In the genomic region with DNA sequence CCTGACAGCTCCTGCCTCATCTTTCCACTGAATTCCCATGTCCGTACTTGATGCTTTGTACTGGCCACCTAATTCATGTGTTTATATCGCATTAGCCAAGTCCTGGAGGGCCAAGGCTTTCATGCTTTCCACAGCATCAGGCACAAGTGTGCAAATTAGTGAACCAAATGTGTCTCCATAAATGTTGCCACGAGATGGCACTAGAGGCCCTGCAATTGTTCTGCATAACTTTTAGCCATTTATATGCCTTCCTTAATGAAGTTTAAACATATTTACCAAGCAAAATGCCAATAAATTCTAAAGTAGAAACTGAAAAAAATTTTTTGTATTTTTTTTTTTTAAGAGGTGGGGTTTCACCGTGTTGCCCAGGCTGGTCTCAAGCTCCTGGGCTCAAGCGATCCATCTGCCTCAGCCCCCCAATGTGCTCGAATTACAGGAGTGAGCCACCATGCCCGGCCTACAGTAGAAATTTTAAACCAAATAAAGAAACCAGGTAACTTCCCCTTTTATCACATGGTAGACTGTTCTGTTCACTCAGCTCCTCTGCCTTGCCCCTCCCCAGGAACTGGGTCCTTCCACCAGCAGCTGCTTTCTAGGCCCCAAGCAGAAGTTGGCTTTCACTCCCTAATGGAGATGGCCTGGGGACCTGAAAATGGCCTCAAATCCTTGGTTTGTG, we compare ENCODE assay signal across 7 cellular contexts. TPM values are rescaled to one million over a fixed set of nuclear protein-coding genes. Genes with fewer than 3 reads are reported as not detected.
DNase-seq lines count a peak whose midpoint lies in the region; ATAC-seq and TF ChIP-seq lines count a peak whose summit lies in the region.

No MANE protein-coding gene starts in this region.

- TF ChIP-seq POLR2A in body of pancreas (IDR thresholded peaks at IDR 0.05): no peak

- ATAC-seq in body of pancreas (peak; percentile 70), GM21360 (IDR thresholded peaks at IDR 0.05; ENCODE audit: unreplicated experiment) (no peak)

- H3K9me3 ChIP-seq in body of pancreas: no peaks in the 10 kb centered on the region

- intact Hi-C loops in body of pancreas (cut with DNase I): no loop called here

- DNase-seq in GM10266 (ENCODE audit: extremely low spot score): peak; percentile 38
- peak; percentile 78 for DNase-seq in KG1 (lab: John Stamatoyannopoulos, UW)
- DNase-seq in SW480 (ENCODE audit: low spot score): peak; percentile 41
- peak; percentile 51 to 69 (median 68) for DNase-seq in body of pancreas
- peak; percentile 62 for DNase-seq in iPS-NIHi11 (ENCODE audit: low spot score)
- DNase-seq in stimulated activated CD4-positive, alpha-beta T cell treated with anti-CD3 and anti-CD28 coated beads, Interleukin-2, amount 100 ng/mL, for 24 hours: peak; percentile 53 to 57

- H3K4me3 ChIP-seq in body of pancreas: no peak overlapping the region

- H3K36me3 ChIP-seq in body of pancreas (replicated peaks in 1 of 2; ENCODE audit: insufficient read depth in 1 of 2, low read depth in 2 of 2): no peaks in the 10 kb centered on the region

- H3K27me3 ChIP-seq in body of pancreas: no peaks in the 10 kb centered on the region

- no peaks in the 10 kb centered on the region for H3K4me1 ChIP-seq in body of pancreas

- no peak overlapping the region for H3K27ac ChIP-seq in body of pancreas

- WGBS in body of pancreas, 2 donors: 37 to 46% methylated on average over 7 of the region's 7 CpGs

- TF ChIP-seq CTCF in GM10266 (IDR thresholded peaks at IDR 0.05; ENCODE audit: control insufficient read depth, insufficient read depth, low read depth, missing control alignments): peak; percentile 69
- TF ChIP-seq CTCF in body of pancreas (IDR thresholded peaks at IDR 0.05): peak; percentile 37 to 78 (median 68)

RNA-seq across cellular contexts. Expression of a gene that starts 20.8 kb away (rescaled TPM):
- 1 to 10 TPM; 3.1 to 9.6 TPM for total RNA-seq in body of pancreas

RNA-seq across cellular contexts. Expression of a gene that starts 49.0 kb away (rescaled TPM):
- 10 to 100 TPM; 17.9 to 24.4 TPM for total RNA-seq in body of pancreas

RNA-seq across cellular contexts. Expression of a gene that starts 49.5 kb away (rescaled TPM):
- 10 to 100 TPM in 1 of 2 donors, 1 to 10 TPM in 1; 7.3 to 14.5 TPM for total RNA-seq in body of pancreas
